In the genomic region with DNA sequence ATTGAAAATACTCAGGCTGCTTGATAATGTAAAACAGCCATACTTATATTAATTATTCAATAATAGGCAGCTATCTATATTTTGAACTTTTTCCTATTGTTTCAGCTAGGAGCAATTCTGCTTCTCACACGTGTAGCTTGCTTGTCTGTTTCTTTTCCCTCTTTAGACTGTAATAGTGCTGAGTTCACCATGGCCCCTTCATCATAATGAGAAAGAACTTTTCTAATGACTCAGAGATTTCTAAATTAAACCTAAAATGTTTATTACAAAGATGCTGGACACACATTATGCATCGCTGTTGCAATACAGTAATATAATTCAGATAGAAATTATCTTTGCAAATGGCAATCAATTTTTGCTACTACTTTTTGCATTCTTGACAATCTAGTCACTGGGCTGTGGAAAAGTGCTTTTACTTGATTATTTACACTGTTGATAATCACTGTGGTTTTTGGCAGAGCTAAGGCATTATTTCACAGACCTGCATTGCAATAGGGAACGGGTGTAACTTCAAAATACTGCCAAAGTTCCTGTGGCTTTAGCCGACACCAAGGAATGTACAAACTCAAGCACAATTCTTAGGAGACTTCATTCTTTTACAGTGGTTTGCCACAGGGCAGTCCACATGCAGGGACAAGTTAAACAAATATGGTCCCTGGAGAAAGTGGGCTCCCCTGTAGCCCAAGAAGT, we compare ENCODE assay signal across 9 cellular contexts.
DNase-seq lines count a peak whose midpoint lies in the region; ATAC-seq and TF ChIP-seq lines count a peak whose summit lies in the region.
"Had no signal": no experiment of that assay in that cellular context is flagged by ENCODE, and none has a peak within 500 bp of the region (broad histone marks: within the 10 kb centered on the region; RNA-seq: fewer than 3 reads in every experiment).

No MANE protein-coding gene starts in this region.

- H3K27ac ChIP-seq in brain microvascular endothelial cell = peak overlapping the region; percentile 72
- H3K27ac ChIP-seq in tibial artery = peak overlapping the region; percentile 27 to 69

- H3K9me3 ChIP-seq in tibial artery = no peaks in the 10 kb centered on the region

- H3K27me3 ChIP-seq in brain microvascular endothelial cell (replicated peaks) = no peaks in the 10 kb centered on the region
- no peaks in the 10 kb centered on the region for H3K27me3 ChIP-seq in tibial artery

- H3K4me3 ChIP-seq in brain microvascular endothelial cell (ENCODE audit: low read depth, low read length) (no peak overlapping the region), tibial artery (no peak overlapping the region)

- ATAC-seq in GM21717 (IDR thresholded peaks at IDR 0.05; ENCODE audit: unreplicated experiment) (no peak), GM18870 (IDR thresholded peaks at IDR 0.05; ENCODE audit: unreplicated experiment) (no peak), GM18861 (IDR thresholded peaks at IDR 0.05; ENCODE audit: unreplicated experiment) (no peak), HG02623 (IDR thresholded peaks at IDR 0.05; ENCODE audit: unreplicated experiment) (no peak)

- peaks cover 3 to 38% (median 10%) of the 10 kb centered on the region in 4 donors for H3K4me1 ChIP-seq in tibial artery

- peak; percentile 82 for DNase-seq in HT-29 (ENCODE audit: low spot score)
- peak; percentile 97 for DNase-seq in brain microvascular endothelial cell
- peak; percentile 100 for DNase-seq in kidney glomerular epithelial cell (lab: John Stamatoyannopoulos, UW)
- DNase-seq in tibial artery = peak; percentile 48 to 68
- DNase-seq: hippocampal formation had no signal

- H3K36me3 ChIP-seq in brain microvascular endothelial cell (replicated peaks) (no peaks in the 10 kb centered on the region), tibial artery (no peaks in the 10 kb centered on the region)

- in situ Hi-C loops in brain microvascular endothelial cell (cut with HindIII; ENCODE audit: low pct_ligation_motif_present, low sequenced_read_pairs) = no loop called here

- intact Hi-C loops in tibial artery (cut with DNase I; ENCODE audit: low total_unique reads) = no loop called here

- TF ChIP-seq CTCF in brain microvascular endothelial cell (IDR thresholded peaks at IDR 0.05; ENCODE audit: low read depth, low read length, missing control alignments) (no peak), tibial artery (IDR thresholded peaks at IDR 0.05) (no peak)
